In genomic region chr20:53738945-53739798, GRCh38 we compare ENCODE assay signal across 8 cellular contexts.
DNase-seq lines count a peak whose midpoint lies in the region; ATAC-seq and TF ChIP-seq lines count a peak whose summit lies in the region.

No MANE protein-coding gene starts in this region.

- H3K27ac Mint-ChIP-seq in activated CD4-positive, alpha-beta T cell treated with anti-CD3 and anti-CD28 coated beads for 36 hours = peak overlapping the region; percentile 28
- peak overlapping the region; percentile 98 for H3K27ac Mint-ChIP-seq in stimulated activated naive B cell treated with anti-CD40 and anti-IgM and Interleukin-4, amounts not matched to agents 10 μg/mL and 1 μg/mL and 100 μg/mL, for 72 hours

- TF ChIP-seq CTCF in epithelial cell of proximal tubule (conservative IDR thresholded peaks at IDR 0.05; ENCODE audit: low read depth, low read length) (no peak), GM13977 (IDR thresholded peaks at IDR 0.05; ENCODE audit: extremely low read depth, insufficient read depth, missing control alignments) (no peak)

- no peaks in the 10 kb centered on the region for H3K36me3 Mint-ChIP-seq in activated CD4-positive, alpha-beta T cell treated with anti-CD3 and anti-CD28 coated beads for 36 hours (ENCODE audit: low read depth)
- no peaks in the 10 kb centered on the region for H3K36me3 Mint-ChIP-seq in stimulated activated naive B cell treated with anti-CD40 and anti-IgM and Interleukin-4, amounts not matched to agents 10 μg/mL and 1 μg/mL and 100 μg/mL, for 72 hours

- no peak overlapping the region for H3K4me3 Mint-ChIP-seq in activated CD4-positive, alpha-beta T cell treated with anti-CD3 and anti-CD28 coated beads for 36 hours
- H3K4me3 Mint-ChIP-seq in stimulated activated naive B cell treated with anti-CD40 and anti-IgM and Interleukin-4, amounts not matched to agents 10 μg/mL and 1 μg/mL and 100 μg/mL, for 72 hours = peak overlapping the region; percentile 81 to 85

- peak overlapping the region; percentile 39 for H3K4me3 ChIP-seq in epithelial cell of proximal tubule (ENCODE audit: low read depth, low read length)

- no peaks in the 10 kb centered on the region for H3K9me3 Mint-ChIP-seq in activated CD4-positive, alpha-beta T cell treated with anti-CD3 and anti-CD28 coated beads for 36 hours (ENCODE audit: low read depth)
- no peaks in the 10 kb centered on the region for H3K9me3 Mint-ChIP-seq in stimulated activated naive B cell treated with anti-CD40 and anti-IgM and Interleukin-4, amounts not matched to agents 10 μg/mL and 1 μg/mL and 100 μg/mL, for 72 hours

- intact Hi-C loops in activated CD4-positive, alpha-beta T cell treated with anti-CD3 and anti-CD28 coated beads for 36 hours (cut with DNase I, micrococcal nuclease) = no loop called here

- no peak for DNase-seq in activated CD4-positive, alpha-beta T cell treated with anti-CD3 and anti-CD28 coated beads for 36 hours
- DNase-seq in activated CD4-positive, alpha-beta T cell treated with anti-CD3 and anti-CD28 coated beads for 48 hours = no peak
- DNase-seq in NCI-H2171 treated with DMSO at 0.1 percent for 48 hours (lab: John Stamatoyannopoulos, UW) = peak; percentile 79
- DNase-seq in epithelial cell of proximal tubule (ENCODE audit: low read depth) = no peak
- no peak for DNase-seq in stimulated activated naive B cell treated with anti-CD40 and anti-IgM and Interleukin-4, amounts not matched to agents 10 μg/mL and 1 μg/mL and 100 μg/mL, for 72 hours
- no peak for DNase-seq in GM13977 (ENCODE audit: low spot score)
- no peak for DNase-seq in pons (ENCODE audit: low spot score)
- DNase-seq in ecto neural progenitor cell (ENCODE audit: low spot score) = no peak

- CTCF ChIA-PET in activated CD4-positive, alpha-beta T cell treated with anti-CD3 and anti-CD28 coated beads for 36 hours (lab: Charles Lee) = interaction anchor here (1.2 kb wide), 2 partner anchors 10 to 11 kb away, joined by 3 to 6 read pairs; no protein-coding TSS in a partner anchor

- no peak for ATAC-seq in activated CD4-positive, alpha-beta T cell treated with anti-CD3 and anti-CD28 coated beads for 36 hours
- peak; percentile 71 for ATAC-seq in stimulated activated naive B cell treated with anti-CD40 and anti-IgM and Interleukin-4, amounts not matched to agents 10 μg/mL and 1 μg/mL and 100 μg/mL, for 72 hours (replicated peaks)

- H3K4me1 Mint-ChIP-seq in activated CD4-positive, alpha-beta T cell treated with anti-CD3 and anti-CD28 coated beads for 36 hours = peaks cover 49% of the 10 kb centered on the region
- H3K4me1 Mint-ChIP-seq in stimulated activated naive B cell treated with anti-CD40 and anti-IgM and Interleukin-4, amounts not matched to agents 10 μg/mL and 1 μg/mL and 100 μg/mL, for 72 hours = peaks cover 53 to 78% of the 10 kb centered on the region in 2 donors

- POLR2A ChIA-PET in activated CD4-positive, alpha-beta T cell treated with anti-CD3 and anti-CD28 coated beads for 36 hours (lab: Charles Lee) = interaction anchor here (0.6 kb wide), 2 partner anchors 21 to 73 kb away, joined by 4 to 6 read pairs; no protein-coding TSS in a partner anchor

- in situ Hi-C loops in GM13977 (cut with MboI; ENCODE audit: low pct_unique_long_range_greater_than_20kb, low sequenced_read_pairs, unreplicated experiment) = loop anchor here (10.0 to 25.0 kb wide), 2 partner anchors 84 to 173 kb away; no protein-coding TSS in a partner anchor

- no peaks in the 10 kb centered on the region for H3K27me3 Mint-ChIP-seq in activated CD4-positive, alpha-beta T cell treated with anti-CD3 and anti-CD28 coated beads for 36 hours
- H3K27me3 Mint-ChIP-seq in stimulated activated naive B cell treated with anti-CD40 and anti-IgM and Interleukin-4, amounts not matched to agents 10 μg/mL and 1 μg/mL and 100 μg/mL, for 72 hours = no peaks in the 10 kb centered on the region
